11 cellular contexts compared by ENCODE assay signal in the genomic region with DNA sequence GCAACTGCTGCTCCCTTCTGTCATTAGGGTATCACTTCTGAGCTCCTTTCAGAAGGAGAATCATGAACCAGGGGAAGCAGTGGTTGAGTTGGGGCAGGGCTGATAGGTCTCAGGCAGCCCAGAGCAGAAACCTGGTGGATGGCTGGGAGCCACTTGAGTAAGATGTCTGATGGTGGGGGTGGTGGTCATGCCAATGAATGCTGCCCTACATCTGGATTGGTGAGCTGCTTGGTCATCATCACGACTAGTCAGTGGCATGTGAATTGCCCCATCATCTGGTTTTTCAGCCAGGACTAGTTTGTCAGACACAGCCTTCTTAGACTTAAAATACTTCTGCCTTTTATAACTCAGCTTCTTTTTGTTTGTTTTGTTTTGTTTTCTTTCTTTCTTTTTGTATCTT. TPM values are rescaled to one million over a fixed set of nuclear protein-coding genes. Genes with fewer than 3 reads are reported as not detected.
DNase-seq lines count a peak whose midpoint lies in the region; TF ChIP-seq lines count a peak whose summit lies in the region.
"Had no signal": no experiment of that assay in that cellular context is flagged by ENCODE, and none has a peak within 500 bp of the region (broad histone marks: within the 10 kb centered on the region; RNA-seq: fewer than 3 reads in every experiment).

No MANE protein-coding gene starts in this region.

- H3K4me1 Mint-ChIP-seq in activated T-cell treated with anti-CD3 and anti-CD28 coated beads, Interleukin-2, amount 50 U/mL, for 24 hours (ENCODE audit: low read depth) = peaks cover 48% of the 10 kb centered on the region

- in situ Hi-C loops in HAP-1 (cut with MboI; ENCODE audit: low sequenced_read_pairs) = no loop called here

- DNase-seq in activated T-cell treated with anti-CD3 and anti-CD28 coated beads, Interleukin-2, amount 50 U/mL, for 24 hours = no peak
- no peak for DNase-seq in activated T-cell treated with anti-CD3 and anti-CD28 coated beads, Interleukin-2, amount 50 U/mL, for 1 hour
- DNase-seq in OCI-M1 (lab: John Stamatoyannopoulos, UW) = peak; percentile 7
- DNase-seq in fibroblast of lung (ENCODE audit: low read depth in 2 of 2) = peak; percentile 29 to 43
- no peak for DNase-seq in HAP-1 (ENCODE audit: low spot score in 2 of 2)
- no peak for DNase-seq in stimulated activated CD4-positive, alpha-beta T cell treated with anti-CD3 and anti-CD28 coated beads, Interleukin-2, amount 100 ng/mL, for 24 hours
- no peak for DNase-seq in activated CD8-positive, alpha-beta memory T cell treated with anti-CD3 and anti-CD28 coated beads, Interleukin-2, amount 50 U/mL, for 4 hours
- DNase-seq: left colon, tibial artery had no signal

- no peaks in the 10 kb centered on the region for H3K27me3 Mint-ChIP-seq in activated T-cell treated with anti-CD3 and anti-CD28 coated beads, Interleukin-2, amount 50 U/mL, for 24 hours

- peak overlapping the region; percentile 32 for H3K4me2 ChIP-seq in fibroblast of lung (ENCODE audit: extremely low read depth, insufficient read depth, low read length)
- H3K4me2 ChIP-seq: KMS-11 had no signal

- H3K9me3 ChIP-seq in fibroblast of lung (ENCODE audit: control insufficient read depth, insufficient read depth, low read depth, low read length) (no peaks in the 10 kb centered on the region), skeletal muscle tissue (ENCODE audit: control insufficient read depth in 3 of 3, low read length in 3 of 3) (no peaks in the 10 kb centered on the region), HAP-1 (no peaks in the 10 kb centered on the region)
- H3K9me3 ChIP-seq: tibial artery had no signal

- H3K79me2 ChIP-seq in fibroblast of lung (ENCODE audit: control insufficient read depth, insufficient read depth, low read length) = peaks cover 11% of the 10 kb centered on the region

- no peak overlapping the region for H3K27ac Mint-ChIP-seq in activated T-cell treated with anti-CD3 and anti-CD28 coated beads, Interleukin-2, amount 50 U/mL, for 24 hours

- H4K20me1 ChIP-seq in fibroblast of lung (ENCODE audit: control insufficient read depth, extremely low read depth, insufficient read depth, low read length) = no peaks in the 10 kb centered on the region

- no peak for TF ChIP-seq CTCF in fibroblast of lung (conservative IDR thresholded peaks at IDR 0.05 in 1 of 2, IDR thresholded peaks at IDR 0.05 in 1 of 2; ENCODE audit: low read depth in 1 of 2, low read length in 2 of 2)

- H3K4me3 Mint-ChIP-seq in activated T-cell treated with anti-CD3 and anti-CD28 coated beads, Interleukin-2, amount 50 U/mL, for 24 hours = peak overlapping the region; percentile 97

- H3K36me3 ChIP-seq in fibroblast of lung (ENCODE audit: control insufficient read depth, insufficient read depth, low read length) (peaks cover 2% of the 10 kb centered on the region), skeletal muscle tissue (ENCODE audit: control insufficient read depth in 3 of 3, insufficient read depth in 3 of 3, low read length in 3 of 3) (peaks cover 4 to 13% (median 13%) of the 10 kb centered on the region in 3 donors), HAP-1 (replicated peaks) (peaks cover 2% of the 10 kb centered on the region; the same call in 1 of the 2 replicates)

- H3K9me3 Mint-ChIP-seq in activated T-cell treated with anti-CD3 and anti-CD28 coated beads, Interleukin-2, amount 50 U/mL, for 24 hours = no peaks in the 10 kb centered on the region

- H3K27ac ChIP-seq in fibroblast of lung (ENCODE audit: insufficient read depth, low read length) = no peak overlapping the region
- H3K27ac ChIP-seq in skeletal muscle tissue (ENCODE audit: low read depth, low read length) = peak overlapping the region; percentile 22
- H3K27ac ChIP-seq: KMS-11, tibial artery had no signal

- H3K9ac ChIP-seq in fibroblast of lung (ENCODE audit: insufficient read depth, low read length) = no peak overlapping the region
- peak overlapping the region in 2 of 3 donors; percentile 36 to 42 for H3K9ac ChIP-seq in skeletal muscle tissue (ENCODE audit: low read depth in 1 of 3, low read length in 3 of 3)
- H3K9ac ChIP-seq: KMS-11 had no signal

- H3K36me3 Mint-ChIP-seq in activated T-cell treated with anti-CD3 and anti-CD28 coated beads, Interleukin-2, amount 50 U/mL, for 24 hours (ENCODE audit: low read depth) = peaks cover 36% of the 10 kb centered on the region

- H3K4me3 ChIP-seq in fibroblast of lung (replicated peaks in 1 of 4; ENCODE audit: control extremely low read depth in 1 of 4, insufficient read depth in 1 of 4, low read depth in 3 of 4, low read length in 4 of 4) = peak overlapping the region in 1 of 4 experiments; percentile 83
- no peak overlapping the region for H3K4me3 ChIP-seq in skeletal muscle tissue (ENCODE audit: low read length in 3 of 3)
- no peak overlapping the region for H3K4me3 ChIP-seq in HAP-1
- H3K4me3 ChIP-seq: tibial artery had no signal

- peaks cover 15% of the 10 kb centered on the region for H3K4me1 ChIP-seq in fibroblast of lung (ENCODE audit: control insufficient read depth, extremely low read depth, insufficient read depth, low read length)
- H3K4me1 ChIP-seq in skeletal muscle tissue (ENCODE audit: control insufficient read depth in 3 of 3, insufficient read depth in 3 of 3, low read length in 3 of 3) = peaks cover 26 to 51% (median 31%) of the 10 kb centered on the region in 3 donors
- H3K4me1 ChIP-seq in HAP-1 = peaks cover 15% of the 10 kb centered on the region

- no peaks in the 10 kb centered on the region for H3K27me3 ChIP-seq in fibroblast of lung (ENCODE audit: control insufficient read depth, insufficient read depth, low read length)
- H3K27me3 ChIP-seq in skeletal muscle tissue (ENCODE audit: control insufficient read depth in 3 of 3, insufficient read depth in 3 of 3, low read length in 3 of 3) = no peaks in the 10 kb centered on the region
- H3K27me3 ChIP-seq in HAP-1 (ENCODE audit: low read depth) = no peaks in the 10 kb centered on the region
- H3K27me3 ChIP-seq: tibial artery had no signal

- no peak overlapping the region for H2AFZ ChIP-seq in fibroblast of lung (ENCODE audit: low read length)

RNA-seq across cellular contexts. Expression of gene GID4, which starts 2.6 kb away (rescaled TPM):
- total RNA-seq in fibroblast of lung = 7.2 and 10.2 TPM in 2 replicates
- 9.0 TPM in 2 replicates for polyA plus RNA-seq in fibroblast of lung
- 6.8 and 7.6 TPM in 2 replicates for polyA plus RNA-seq in fibroblast of lung (2012)
- 13.8 and 14.8 TPM in 2 replicates for polyA minus RNA-seq in fibroblast of lung (ENCODE audit: low replicate concordance)
- total RNA-seq in skeletal muscle tissue = 5.2 TPM

RNA-seq across cellular contexts. Expression of gene ATPAF2, which starts 2.8 kb away (rescaled TPM):
- 10.3 and 12.6 TPM in 2 replicates for total RNA-seq in fibroblast of lung
- polyA plus RNA-seq in fibroblast of lung = 11.6 and 14.7 TPM in 2 replicates
- 17.1 and 18.8 TPM in 2 replicates for polyA plus RNA-seq in fibroblast of lung (2012)
- polyA minus RNA-seq in fibroblast of lung (ENCODE audit: low replicate concordance) = 10.9 and 25.0 TPM in 2 replicates
- 19.3 TPM for total RNA-seq in skeletal muscle tissue

RNA-seq across cellular contexts. Expression of gene DRG2, which starts 46.0 kb away (rescaled TPM):
- total RNA-seq in fibroblast of lung (25.7 and 30.1 TPM in 2 replicates), skeletal muscle tissue (20.9 TPM)
- polyA plus RNA-seq in fibroblast of lung = 26.7 and 32.2 TPM in 2 replicates
- polyA plus RNA-seq in fibroblast of lung (2012) = 29.6 and 33.8 TPM in 2 replicates
- polyA minus RNA-seq in fibroblast of lung (ENCODE audit: low replicate concordance) = 56.4 and 67.3 TPM in 2 replicates

Comparison
In these comparisons a context has a peak if more than half of its experiments do, and no peak if none do; other contexts are left out.
1. DNase-seq: peak in OCI-M1 (single experiment) and fibroblast of lung (2 of 2); none in activated T-cell treated with anti-CD3 and anti-CD28 coated beads, Interleukin-2, amount 50 U/mL, for 24 hours (single experiment), activated T-cell treated with anti-CD3 and anti-CD28 coated beads, Interleukin-2, amount 50 U/mL, for 1 hour (single experiment), HAP-1 (0 of 2), stimulated activated CD4-positive, alpha-beta T cell treated with anti-CD3 and anti-CD28 coated beads, Interleukin-2, amount 100 ng/mL, for 24 hours (0 of 2) and activated CD8-positive, alpha-beta memory T cell treated with anti-CD3 and anti-CD28 coated beads, Interleukin-2, amount 50 U/mL, for 4 hours (single experiment).